Comparison of ENCODE assay signal across 12 cellular contexts in genomic region chr13:32135655-32136054, GRCh38.
DNase-seq lines count a peak whose midpoint lies in the region; ATAC-seq and TF ChIP-seq lines count a peak whose summit lies in the region.
"Had no signal": no experiment of that assay in that cellular context is flagged by ENCODE, and none has a peak within 500 bp of the region (broad histone marks: within the 10 kb centered on the region; RNA-seq: fewer than 3 reads in every experiment).

No MANE protein-coding gene starts in this region.

- H3K27ac ChIP-seq in left ventricle myocardium inferior (replicated peaks) = peak overlapping the region; percentile 61
- H3K27ac ChIP-seq in foreskin keratinocyte = no peak overlapping the region
- peak overlapping the region in 1 of 2 donors; percentile 57 for H3K27ac ChIP-seq in testis
- H3K27ac ChIP-seq: neutrophil had no signal

- H3K9me3 ChIP-seq in left ventricle myocardium inferior (replicated peaks) (no peaks in the 10 kb centered on the region), testis (no peaks in the 10 kb centered on the region)
- H3K9me3 ChIP-seq: neutrophil had no signal

- H3K27ac Mint-ChIP-seq in activated T-helper 17 cell treated with anti-CD3 and anti-CD28 coated beads, Interleukin-2, amount 50 U/mL, for 72 hours = no peak overlapping the region

- H3K27me3 Mint-ChIP-seq in activated T-helper 17 cell treated with anti-CD3 and anti-CD28 coated beads, Interleukin-2, amount 50 U/mL, for 72 hours = no peaks in the 10 kb centered on the region

- no peak for TF ChIP-seq POLR2A in testis (IDR thresholded peaks at IDR 0.05)

- ATAC-seq in left cardiac atrium (no peak), foreskin keratinocyte (peak; percentile 26), esophagus mucosa (no peak)
- no peak for ATAC-seq in activated T-helper 17 cell treated with anti-CD3 and anti-CD28 coated beads, Interleukin-2, amount 50 U/mL, for 72 hours (replicated peaks)

- H3K4me3 ChIP-seq in left ventricle myocardium inferior = no peak overlapping the region
- H3K4me3 ChIP-seq in WI38 (ENCODE audit: low read depth, low read length) = 0 out of 2 replicates have a peak overlapping the region, but pooled peaks have one; percentile 16
- no peak overlapping the region for H3K4me3 ChIP-seq in testis

- no peaks in the 10 kb centered on the region for H3K4me1 Mint-ChIP-seq in activated T-helper 17 cell treated with anti-CD3 and anti-CD28 coated beads, Interleukin-2, amount 50 U/mL, for 72 hours

- H3K36me3 ChIP-seq in left ventricle myocardium inferior = peaks cover 29% of the 10 kb centered on the region
- no peaks in the 10 kb centered on the region for H3K36me3 ChIP-seq in testis (ENCODE audit: low read depth, missing control alignments)

- intact Hi-C loops in left ventricle myocardium inferior (cut with micrococcal nuclease) (no loop called here), left cardiac atrium (cut with DNase I) (no loop called here), testis (cut with DNase I; ENCODE audit: low total_unique reads) (no loop called here)

- H3K4me1 ChIP-seq in left ventricle myocardium inferior = peaks cover 51% of the 10 kb centered on the region
- H3K4me1 ChIP-seq in foreskin keratinocyte = no peaks in the 10 kb centered on the region
- H3K4me1 ChIP-seq in testis = no peaks in the 10 kb centered on the region

- H3K9me3 Mint-ChIP-seq in activated T-helper 17 cell treated with anti-CD3 and anti-CD28 coated beads, Interleukin-2, amount 50 U/mL, for 72 hours = no peaks in the 10 kb centered on the region

- peaks cover 43% of the 10 kb centered on the region for H3K36me3 Mint-ChIP-seq in activated T-helper 17 cell treated with anti-CD3 and anti-CD28 coated beads, Interleukin-2, amount 50 U/mL, for 72 hours (ENCODE audit: low read depth)

- H3K27me3 ChIP-seq in left ventricle myocardium inferior (ENCODE audit: low read depth) = no peaks in the 10 kb centered on the region
- no peaks in the 10 kb centered on the region for H3K27me3 ChIP-seq in foreskin keratinocyte
- no peaks in the 10 kb centered on the region for H3K27me3 ChIP-seq in testis
- H3K27me3 ChIP-seq: neutrophil had no signal

- DNase-seq in left ventricle myocardium inferior (no peak), left cardiac atrium (no peak), foreskin keratinocyte (peak in 1 of 2 donors; percentile 7), testis (no peak)
- DNase-seq in activated CD4-positive, alpha-beta T cell treated with anti-CD3 and anti-CD28 coated beads for 48 hours = no peak
- DNase-seq: activated effector memory CD4-positive, alpha-beta T cell treated with Interleukin-2 at 50 U/mL for 16 hours; effector CD8-positive, alpha-beta T cell; KG1 had no signal

- TF ChIP-seq CTCF in left ventricle myocardium inferior (IDR thresholded peaks at IDR 0.05; ENCODE audit: borderline replicate concordance) = no peak
- no peak for TF ChIP-seq CTCF in WI38 (IDR thresholded peaks at IDR 0.05; ENCODE audit: low read depth, low read length)
- TF ChIP-seq CTCF in foreskin keratinocyte (conservative IDR thresholded peaks at IDR 0.05) = no peak
- no peak for TF ChIP-seq CTCF in testis (IDR thresholded peaks at IDR 0.05)

- 88 to 89% methylated on average over 6 of the region's 6 CpGs for WGBS in testis, 2 donors

- H3K4me3 Mint-ChIP-seq in activated T-helper 17 cell treated with anti-CD3 and anti-CD28 coated beads, Interleukin-2, amount 50 U/mL, for 72 hours = no peak overlapping the region
